In the genomic region with DNA sequence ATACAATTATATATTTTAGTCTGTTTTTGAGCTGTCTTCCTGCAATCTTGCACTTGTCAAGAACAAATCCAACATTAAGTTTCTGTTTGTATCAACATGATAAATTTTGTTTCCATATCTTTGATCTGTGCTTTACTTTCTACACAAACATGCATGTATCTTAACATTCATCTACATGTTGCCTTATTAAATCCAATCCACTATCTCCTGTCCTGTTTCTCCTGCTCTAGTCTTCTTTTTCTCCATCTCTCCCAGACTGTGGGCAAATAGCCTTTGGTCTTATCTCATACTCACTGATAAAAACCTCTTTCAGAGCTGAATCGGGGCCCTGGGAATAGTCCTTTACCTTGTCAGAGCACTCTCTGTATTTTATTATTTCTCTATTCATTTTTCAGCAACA, we compare ENCODE assay signal across 27 cellular contexts.
"Had no signal": no experiment of that assay in that cellular context is flagged by ENCODE, and none has a peak within 500 bp of the region (broad histone marks: within the 10 kb centered on the region; RNA-seq: fewer than 3 reads in every experiment).

No MANE protein-coding gene starts in this region.

- H3K4me2 ChIP-seq: neural progenitor cell had no signal

- H3K4me1 ChIP-seq: colonic mucosa, esophagus squamous epithelium, left lung, lower lobe of right lung, neural progenitor cell, parathyroid adenoma, right atrium auricular region, tibial artery had no signal

- H3K9me3 Mint-ChIP-seq: central memory CD8-positive, alpha-beta T cell; mesothelial cell of epicardium; nephron; neural progenitor cell; stimulated activated memory B cell treated with anti-CD40 and anti-IgM and Interleukin-4, amounts not matched to agents 10 μg/mL and 1 μg/mL and 100 μg/mL, for 72 hours; type B pancreatic cell had no signal

- H3K4me3 Mint-ChIP-seq: central memory CD8-positive, alpha-beta T cell; memory B cell; mesothelial cell of epicardium; naive B cell; nephron; neural progenitor cell; stimulated activated memory B cell treated with anti-CD40 and anti-IgM and Interleukin-4, amounts not matched to agents 10 μg/mL and 1 μg/mL and 100 μg/mL, for 72 hours; type B pancreatic cell had no signal

- H3K9me3 ChIP-seq: colonic mucosa, esophagus squamous epithelium, left lung, lower lobe of right lung, mucosa of descending colon, right atrium auricular region, testis, tibial artery had no signal

- DNase-seq: colonic mucosa; dermis blood vessel endothelial cell; effector memory CD4-positive, alpha-beta T cell; erythroblast; esophagus squamous epithelium; left cardiac atrium; left lung; lower lobe of right lung; mucosa of descending colon; naive B cell; stimulated activated CD4-positive, alpha-beta T cell treated with anti-CD3 and anti-CD28 coated beads, Interleukin-2, amount 100 ng/mL, for 24 hours; stimulated activated CD4-positive, alpha-beta T cell treated with anti-CD3 and anti-CD28 coated beads, Interleukin-4, amount 100 ng/mL, for 4 hours; stimulated activated naive CD8-positive, alpha-beta T cell treated with anti-CD3 and anti-CD28 coated beads, Interleukin-15, Interleukin-2, amounts not matched to agents 100 U/mL and 50 U/mL, for 24 hours; substantia nigra; testis; tibial artery had no signal

- H3K79me2 ChIP-seq: parathyroid adenoma had no signal

- H3K4me3 ChIP-seq: colonic mucosa, esophagus squamous epithelium, left lung, lower lobe of right lung, mucosa of descending colon, neural progenitor cell, right atrium auricular region, testis, tibial artery had no signal

- H3K27me3 ChIP-seq: colonic mucosa, esophagus squamous epithelium, left lung, neural progenitor cell, right atrium auricular region, testis, tibial artery had no signal

- H3K4me1 Mint-ChIP-seq: central memory CD8-positive, alpha-beta T cell; memory B cell; naive B cell; nephron; neural progenitor cell; stimulated activated memory B cell treated with anti-CD40 and anti-IgM and Interleukin-4, amounts not matched to agents 10 μg/mL and 1 μg/mL and 100 μg/mL, for 72 hours had no signal

- H3K9ac ChIP-seq: neural progenitor cell, parathyroid adenoma had no signal

- H3K27ac Mint-ChIP-seq: memory B cell; mesothelial cell of epicardium; naive B cell; nephron; neural progenitor cell; progenitor cell of endocrine pancreas; stimulated activated memory B cell treated with anti-CD40 and anti-IgM and Interleukin-4, amounts not matched to agents 10 μg/mL and 1 μg/mL and 100 μg/mL, for 72 hours; type B pancreatic cell had no signal

- H3K36me3 Mint-ChIP-seq: memory B cell; mesothelial cell of epicardium; naive B cell; neural progenitor cell; stimulated activated memory B cell treated with anti-CD40 and anti-IgM and Interleukin-4, amounts not matched to agents 10 μg/mL and 1 μg/mL and 100 μg/mL, for 72 hours; type B pancreatic cell had no signal

- H3K27me3 Mint-ChIP-seq: central memory CD8-positive, alpha-beta T cell; memory B cell; naive B cell; progenitor cell of endocrine pancreas; stimulated activated memory B cell treated with anti-CD40 and anti-IgM and Interleukin-4, amounts not matched to agents 10 μg/mL and 1 μg/mL and 100 μg/mL, for 72 hours had no signal

- H3K36me3 ChIP-seq: colonic mucosa, esophagus squamous epithelium, left lung, lower lobe of right lung, neural progenitor cell, right atrium auricular region, tibial artery had no signal

- H3K27ac ChIP-seq: colonic mucosa, esophagus squamous epithelium, left lung, lower lobe of right lung, neural progenitor cell, parathyroid adenoma, right atrium auricular region, testis, tibial artery had no signal

- ATAC-seq: left cardiac atrium; left lung; lower lobe of right lung; mucosa of descending colon; sciatic nerve; stimulated activated memory B cell treated with anti-CD40 and anti-IgM and Interleukin-4, amounts not matched to agents 10 μg/mL and 1 μg/mL and 100 μg/mL, for 72 hours; stimulated activated naive CD8-positive, alpha-beta T cell treated with anti-CD3 and anti-CD28 coated beads, Interleukin-15, Interleukin-2, amounts not matched to agents 100 U/mL and 50 U/mL, for 24 hours had no signal
